In the genomic region with DNA sequence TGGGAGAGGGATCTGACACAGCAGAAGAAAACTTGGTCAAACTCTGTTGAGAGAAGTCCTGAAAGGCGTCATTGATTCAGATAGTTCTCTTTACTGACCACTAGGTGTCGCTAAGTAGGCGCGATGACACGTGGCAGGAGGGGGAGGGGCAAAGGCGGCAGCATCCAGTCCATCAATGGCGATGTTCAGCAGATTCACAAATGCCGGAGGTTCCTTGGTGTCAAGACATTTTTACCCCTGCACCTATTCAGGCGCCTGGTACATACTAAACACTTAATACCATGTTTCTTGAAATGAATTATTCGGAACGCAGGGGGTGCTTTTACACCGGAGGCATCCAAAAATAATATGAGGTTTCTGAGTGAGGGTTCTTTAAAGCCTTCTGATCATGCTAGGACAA, we compare ENCODE assay signal across 8 cellular contexts. TPM values are rescaled to one million over a fixed set of nuclear protein-coding genes. Genes with fewer than 3 reads are reported as not detected.
DNase-seq lines count a peak whose midpoint lies in the region; ATAC-seq, FAIRE-seq and TF ChIP-seq lines count a peak whose summit lies in the region.

No MANE protein-coding gene starts in this region.

- CTCF ChIA-PET in CD8-positive, alpha-beta T cell (lab: Charles Lee) = interaction anchor here (0.9 to 2.7 kb wide), 5 partner anchors 55 to 82 kb away, joined by 4 to 23 read pairs (median 5); no protein-coding TSS in a partner anchor
- CTCF ChIA-PET in PC-3 (lab: Charles Lee) = no interaction called here

- no peaks in the 10 kb centered on the region for H3K36me3 ChIP-seq in CD8-positive, alpha-beta T cell (ENCODE audit: insufficient read depth, low read length)
- H3K36me3 ChIP-seq in PC-3 (ENCODE audit: low read depth, low read length) (no peaks in the 10 kb centered on the region), fibroblast of lung (ENCODE audit: control insufficient read depth, insufficient read depth, low read length) (no peaks in the 10 kb centered on the region), neural cell (ENCODE audit: insufficient read depth, low read length) (no peaks in the 10 kb centered on the region)

- H3F3A ChIP-seq in PC-3 (ENCODE audit: low read length, unreplicated experiment) (no peaks in the 10 kb centered on the region), neural cell (ENCODE audit: insufficient read depth, low read length, poor library complexity, severe bottlenecking) (no peaks in the 10 kb centered on the region)

- H3K27me3 Mint-ChIP-seq in CD8-positive, alpha-beta T cell (ENCODE audit: low read depth) = no peaks in the 10 kb centered on the region

- peak overlapping the region; percentile 64 for H3K4me2 ChIP-seq in PC-3 (ENCODE audit: low read length)
- no peak overlapping the region for H3K4me2 ChIP-seq in fibroblast of lung (ENCODE audit: extremely low read depth, insufficient read depth, low read length)
- no peak overlapping the region for H3K4me2 ChIP-seq in neural cell (ENCODE audit: low read length)

- H3K36me3 Mint-ChIP-seq in CD8-positive, alpha-beta T cell = no peaks in the 10 kb centered on the region

- no peaks in the 10 kb centered on the region for H3K27me3 ChIP-seq in CD8-positive, alpha-beta T cell (ENCODE audit: insufficient read depth, low read length)
- H3K27me3 ChIP-seq in PC-3 (ENCODE audit: low read length) (no peaks in the 10 kb centered on the region), fibroblast of lung (ENCODE audit: control insufficient read depth, insufficient read depth, low read length) (no peaks in the 10 kb centered on the region), neural cell (ENCODE audit: insufficient read depth, low read depth, low read length) (no peaks in the 10 kb centered on the region)

- peak overlapping the region; percentile 69 for H3K4me3 Mint-ChIP-seq in CD8-positive, alpha-beta T cell

- peak overlapping the region; percentile 16 for H3K4me3 ChIP-seq in CD8-positive, alpha-beta T cell (ENCODE audit: low read depth, low read length)
- H3K4me3 ChIP-seq in PC-3 (ENCODE audit: low read length) = no peak overlapping the region; the same call in 1 of the 2 replicates
- no peak overlapping the region for H3K4me3 ChIP-seq in fibroblast of lung (replicated peaks in 1 of 4; ENCODE audit: control extremely low read depth in 1 of 4, insufficient read depth in 1 of 4, low read depth in 3 of 4, low read length in 4 of 4)
- H3K4me3 ChIP-seq in neural cell (ENCODE audit: low read length) = no peak overlapping the region

- POLR2A ChIA-PET in CD8-positive, alpha-beta T cell (lab: Charles Lee) = no interaction called here
- POLR2A ChIA-PET in PC-3 (lab: Charles Lee; ENCODE audit: unreplicated experiment) = no interaction called here

- no TSS peak for BruUV-seq in PC-3 (replicated peaks; lab: Mats Ljungman, UMichigan)

- H3K27ac ChIP-seq in CD8-positive, alpha-beta T cell (ENCODE audit: low read depth, low read length) = no peak overlapping the region
- H3K27ac ChIP-seq in PC-3 (ENCODE audit: low read length) (no peak overlapping the region), fibroblast of lung (ENCODE audit: insufficient read depth, low read length) (no peak overlapping the region), neural cell (ENCODE audit: low read length) (no peak overlapping the region)

- H3K9me3 Mint-ChIP-seq in CD8-positive, alpha-beta T cell = no peaks in the 10 kb centered on the region

- peak; percentile 46 for TF ChIP-seq RAD21 in neural cell (conservative IDR thresholded peaks at IDR 0.05)

- TF ChIP-seq EP300 in neural cell (conservative IDR thresholded peaks at IDR 0.05; ENCODE audit: poor library complexity, severe bottlenecking) = no peak

- TF ChIP-seq CTCF in CD8-positive, alpha-beta T cell (IDR thresholded peaks at IDR 0.05) = peak; percentile 73
- TF ChIP-seq CTCF in PC-3 (conservative IDR thresholded peaks at IDR 0.05; ENCODE audit: low read depth, low read length) = peak; percentile 91
- TF ChIP-seq CTCF in fibroblast of lung (conservative IDR thresholded peaks at IDR 0.05 in 1 of 2, IDR thresholded peaks at IDR 0.05 in 1 of 2; ENCODE audit: low read depth in 1 of 2, low read length in 2 of 2) = peak; percentile 57 to 76
- peak; percentile 59 for TF ChIP-seq CTCF in neural cell (IDR thresholded peaks at IDR 0.05; ENCODE audit: poor library complexity, severe bottlenecking)

- ATAC-seq in CD8-positive, alpha-beta T cell = peak; percentile 90
- peak; percentile 54 for ATAC-seq in GM19455 (IDR thresholded peaks at IDR 0.05; ENCODE audit: unreplicated experiment)
- peak; percentile 73 for ATAC-seq in PC-3

- H4K20me1 ChIP-seq in PC-3 (ENCODE audit: low read length) (no peaks in the 10 kb centered on the region), fibroblast of lung (ENCODE audit: control insufficient read depth, extremely low read depth, insufficient read depth, low read length) (no peaks in the 10 kb centered on the region), neural cell (ENCODE audit: insufficient read depth) (no peaks in the 10 kb centered on the region)

- FAIRE-seq in HTR-8/SVneo (lab: Jason Lieb, UNC) = peak; percentile 63

- DNase-seq in CD8-positive, alpha-beta T cell = peak; percentile 67 to 87 (median 80)
- peak; percentile 75 for DNase-seq in HTR-8/SVneo (ENCODE audit: insufficient read length, low spot score)
- DNase-seq in PC-3 = peak; percentile 80
- DNase-seq in activated T-cell treated with anti-CD3 and anti-CD28 coated beads for 1 hour (ENCODE audit: low read depth) = peak; percentile 81
- DNase-seq in fibroblast of lung (ENCODE audit: low read depth in 2 of 2) = peak; percentile 31 to 70
- DNase-seq in stromal cell of bone marrow (ENCODE audit: low read depth) = peak; percentile 47

- H3K4me1 ChIP-seq in CD8-positive, alpha-beta T cell (ENCODE audit: insufficient read depth, low read length) = peaks cover 9% of the 10 kb centered on the region
- peaks cover 4% of the 10 kb centered on the region; the same call in 1 of the 2 replicates for H3K4me1 ChIP-seq in PC-3 (ENCODE audit: insufficient read depth, low read length)
- no peaks in the 10 kb centered on the region for H3K4me1 ChIP-seq in fibroblast of lung (ENCODE audit: control insufficient read depth, extremely low read depth, insufficient read depth, low read length)

- no peaks in the 10 kb centered on the region for H3K9me2 ChIP-seq in PC-3 (replicated peaks; ENCODE audit: low read length)
- no peaks in the 10 kb centered on the region for H3K9me2 ChIP-seq in neural cell (ENCODE audit: insufficient read depth, low read length)

- H3K9ac ChIP-seq in PC-3 (ENCODE audit: low read length) (no peak overlapping the region), fibroblast of lung (ENCODE audit: insufficient read depth, low read length) (no peak overlapping the region), neural cell (ENCODE audit: low read length) (no peak overlapping the region)

- H3K9me3 ChIP-seq in CD8-positive, alpha-beta T cell (ENCODE audit: low read length) = no peaks in the 10 kb centered on the region
- H3K9me3 ChIP-seq in PC-3 (ENCODE audit: low read length) (no peaks in the 10 kb centered on the region), fibroblast of lung (ENCODE audit: control insufficient read depth, insufficient read depth, low read depth, low read length) (no peaks in the 10 kb centered on the region), neural cell (ENCODE audit: low read length) (no peaks in the 10 kb centered on the region)

- H3K4me1 Mint-ChIP-seq in CD8-positive, alpha-beta T cell (ENCODE audit: low read depth) = peaks cover 25% of the 10 kb centered on the region

- H2AFZ ChIP-seq in PC-3 (ENCODE audit: low read length) (peak overlapping the region; percentile 95), fibroblast of lung (ENCODE audit: low read length) (no peak overlapping the region), neural cell (ENCODE audit: low read depth, low read length) (no peak overlapping the region)

- H3K79me2 ChIP-seq in PC-3 (ENCODE audit: low read length) (no peaks in the 10 kb centered on the region), fibroblast of lung (ENCODE audit: control insufficient read depth, insufficient read depth, low read length) (no peaks in the 10 kb centered on the region), neural cell (replicated peaks; ENCODE audit: insufficient read depth, low read length) (no peaks in the 10 kb centered on the region)

- intact Hi-C loops in CD8-positive, alpha-beta T cell (cut with DNase I, micrococcal nuclease) = loop anchor here (1.0 to 10.0 kb wide), 5 partner anchors 79 to 563 kb away; a partner anchor contains a TSS
- intact Hi-C loops in PC-3 (cut with micrococcal nuclease) = loop anchor here (1.0 kb wide), 1 partner anchor 79 kb away; no protein-coding TSS in a partner anchor

- peak overlapping the region; percentile 33 for H3K27ac Mint-ChIP-seq in CD8-positive, alpha-beta T cell

TF ChIP-seq in neural cell, 6 proteins besides CTCF, POLR2A, EP300 and RAD21:
- TF ChIP-seq POLR2AphosphoS5 (IDR thresholded peaks at IDR 0.05) (no peak), SMC3 (conservative IDR thresholded peaks at IDR 0.05; ENCODE audit: poor library complexity) (peak; percentile 56)

RNA-seq across cellular contexts. Expression of a gene that starts 3.0 kb away (rescaled TPM):
- total RNA-seq in CD8-positive, alpha-beta T cell = 10 to 100 TPM; 10.3 to 11.6 TPM
- total RNA-seq in PC-3 (2014; rRNA removed) (not detected in 2 replicates), fibroblast of lung (not detected in 2 replicates)
- polyA plus RNA-seq in fibroblast of lung (0.02 TPM in 1 of 2 replicates, not detected in the other), neural cell (0.07 and 0.10 TPM in 2 replicates)
- polyA plus RNA-seq in fibroblast of lung (2012) = not detected in 2 replicates
- polyA minus RNA-seq in fibroblast of lung (ENCODE audit: low replicate concordance) (0.43 TPM in 1 of 2 replicates, not detected in the other), neural cell (0.23 TPM in 1 of 2 replicates, not detected in the other)

RNA-seq across cellular contexts. Expression of a gene that starts 42.3 kb away (rescaled TPM):
- not detected for total RNA-seq in CD8-positive, alpha-beta T cell
- 11.6 and 11.7 TPM in 2 replicates for total RNA-seq in PC-3 (2014; rRNA removed)
- total RNA-seq in fibroblast of lung = 34.7 and 39.8 TPM in 2 replicates
- polyA plus RNA-seq in fibroblast of lung = 47.7 and 58.7 TPM in 2 replicates
- polyA plus RNA-seq in fibroblast of lung (2012) = 29.0 and 41.4 TPM in 2 replicates
- polyA minus RNA-seq in fibroblast of lung (ENCODE audit: low replicate concordance) = 14.1 and 27.9 TPM in 2 replicates
- polyA plus RNA-seq in neural cell = 26.7 and 28.2 TPM in 2 replicates
- polyA minus RNA-seq in neural cell = 13.1 and 17.0 TPM in 2 replicates

Comparison
In these comparisons a context has a peak if more than half of its experiments do, and no peak if none do; other contexts are left out.
1. RNA of a gene that starts 3.0 kb away (total RNA-seq): 10.3 to 11.6 TPM in CD8-positive, alpha-beta T cell; not detected in PC-3 and not detected in fibroblast of lung; every median in the first group is over 10 times any median in the second.
2. RNA of a gene that starts 42.3 kb away (total RNA-seq): 34.7 to 39.8 TPM in fibroblast of lung and 11.6 to 11.7 TPM in PC-3; not detected in CD8-positive, alpha-beta T cell; every median in the first group is over 10 times any median in the second.
3. Peak in every context shown above with its lines, with median percentiles within 50 percentile points of each other: ATAC-seq, DNase-seq and CTCF ChIP-seq.